Comparison of ENCODE assay signal across 18 cellular contexts in genomic region chr1:201678264-201679101, GRCh38.
DNase-seq lines count a peak whose midpoint lies in the region; ATAC-seq and TF ChIP-seq lines count a peak whose summit lies in the region.
"Had no signal": no experiment of that assay in that cellular context is flagged by ENCODE, and none has a peak within 500 bp of the region (broad histone marks: within the 10 kb centered on the region; RNA-seq: fewer than 3 reads in every experiment).

No MANE protein-coding gene starts in this region.

- H3K9me3 ChIP-seq in iPS-15b (ENCODE audit: control insufficient read depth, insufficient read depth, low read length): no peaks in the 10 kb centered on the region
- no peaks in the 10 kb centered on the region for H3K9me3 ChIP-seq in MG63
- H3K9me3 ChIP-seq in suprapubic skin: no peaks in the 10 kb centered on the region

- H3K36me3 Mint-ChIP-seq in natural killer cell treated with Interleukin-12 subunit alpha and Interleukin-12 subunit beta and Interleukin-15 and Interleukin-18, amount 100 ng/mL, for 72 hours: no peaks in the 10 kb centered on the region
- H3K36me3 Mint-ChIP-seq in natural killer cell (no peaks in the 10 kb centered on the region), WTC11 (peaks cover 6% of the 10 kb centered on the region), type B pancreatic cell (peaks cover 8% of the 10 kb centered on the region)
- H3K36me3 Mint-ChIP-seq: activated naive CD8-positive, alpha-beta T cell; CD8-positive, alpha-beta T cell had no signal

- 51% methylated on average over 9 of the region's 9 CpGs for WGBS in suprapubic skin

- H3K4me1 ChIP-seq in iPS-15b (ENCODE audit: control insufficient read depth, insufficient read depth, low read length): peaks cover 36% of the 10 kb centered on the region
- peaks cover 20% of the 10 kb centered on the region for H3K4me1 ChIP-seq in suprapubic skin

- CTCF ChIA-PET in WTC11 (lab: Charles Lee): interaction anchor here (0.6 to 2.5 kb wide), 10 partner anchors 23 to 242 kb away, joined by 3 to 11 read pairs (median 4); no protein-coding TSS in a partner anchor

- H3K27me3 ChIP-seq in iPS-15b (ENCODE audit: control insufficient read depth, insufficient read depth, low read length) (no peaks in the 10 kb centered on the region), MG63 (no peaks in the 10 kb centered on the region; the same call in 1 of the 2 replicates), suprapubic skin (no peaks in the 10 kb centered on the region)

- H3K36me3 ChIP-seq in iPS-15b (ENCODE audit: control insufficient read depth, insufficient read depth, low read length): no peaks in the 10 kb centered on the region
- peaks cover 55% of the 10 kb centered on the region for H3K36me3 ChIP-seq in MG63
- H3K36me3 ChIP-seq in suprapubic skin: no peaks in the 10 kb centered on the region

- no peak overlapping the region for H3K4me3 Mint-ChIP-seq in natural killer cell treated with Interleukin-12 subunit alpha and Interleukin-12 subunit beta and Interleukin-15 and Interleukin-18, amount 100 ng/mL, for 72 hours
- H3K4me3 Mint-ChIP-seq in natural killer cell (no peak overlapping the region), WTC11 (peak overlapping the region; percentile 38), type B pancreatic cell (peak overlapping the region; percentile 37)
- H3K4me3 Mint-ChIP-seq: activated naive CD8-positive, alpha-beta T cell; activated T-cell treated with anti-CD3 and anti-CD28 coated beads, Interleukin-2, amount 50 U/mL, for 4 hours; CD8-positive, alpha-beta T cell; neural crest cell had no signal

- H3K4me1 Mint-ChIP-seq in natural killer cell treated with Interleukin-12 subunit alpha and Interleukin-12 subunit beta and Interleukin-15 and Interleukin-18, amount 100 ng/mL, for 72 hours (ENCODE audit: low read depth in 2 of 2): no peaks in the 10 kb centered on the region
- no peaks in the 10 kb centered on the region for H3K4me1 Mint-ChIP-seq in natural killer cell
- peaks cover 77% of the 10 kb centered on the region for H3K4me1 Mint-ChIP-seq in WTC11
- H3K4me1 Mint-ChIP-seq in type B pancreatic cell (ENCODE audit: unreplicated experiment): peaks cover 58% of the 10 kb centered on the region

- no peak overlapping the region for H3K27ac ChIP-seq in suprapubic skin

- POLR2A ChIA-PET in WTC11 (lab: Charles Lee): interaction anchor here (0.6 to 1.6 kb wide), 3 partner anchors 28 to 1895 kb away, joined by 3 to 4 read pairs (median 3); no protein-coding TSS in a partner anchor

- no peak overlapping the region for H3K27ac Mint-ChIP-seq in natural killer cell treated with Interleukin-12 subunit alpha and Interleukin-12 subunit beta and Interleukin-15 and Interleukin-18, amount 100 ng/mL, for 72 hours
- H3K27ac Mint-ChIP-seq in natural killer cell: no peak overlapping the region
- H3K27ac Mint-ChIP-seq in WTC11: peak overlapping the region; percentile 73
- peak overlapping the region; percentile 31 for H3K27ac Mint-ChIP-seq in type B pancreatic cell
- H3K27ac Mint-ChIP-seq: activated naive CD8-positive, alpha-beta T cell; CD8-positive, alpha-beta T cell had no signal

- H3K4me3 ChIP-seq in iPS-15b (ENCODE audit: low read depth, low read length) (peak overlapping the region; percentile 21), MG63 (no peak overlapping the region), suprapubic skin (no peak overlapping the region)

- no peaks in the 10 kb centered on the region for H3K9me3 Mint-ChIP-seq in natural killer cell treated with Interleukin-12 subunit alpha and Interleukin-12 subunit beta and Interleukin-15 and Interleukin-18, amount 100 ng/mL, for 72 hours
- H3K9me3 Mint-ChIP-seq in natural killer cell (no peaks in the 10 kb centered on the region), WTC11 (peaks cover 3% of the 10 kb centered on the region), type B pancreatic cell (peaks cover 9% of the 10 kb centered on the region)
- H3K9me3 Mint-ChIP-seq: activated T-cell treated with anti-CD3 and anti-CD28 coated beads, Interleukin-2, amount 50 U/mL, for 4 hours; neural crest cell had no signal

- peaks cover 16 to 20% of the 10 kb centered on the region in 2 donors for H3K27me3 Mint-ChIP-seq in natural killer cell treated with Interleukin-12 subunit alpha and Interleukin-12 subunit beta and Interleukin-15 and Interleukin-18, amount 100 ng/mL, for 72 hours
- H3K27me3 Mint-ChIP-seq in natural killer cell (ENCODE audit: low read depth in 2 of 2) (peaks cover 4 to 12% of the 10 kb centered on the region in 2 donors), WTC11 (ENCODE audit: low read depth) (no peaks in the 10 kb centered on the region), type B pancreatic cell (no peaks in the 10 kb centered on the region)

- no peak for ATAC-seq in natural killer cell treated with Interleukin-12 subunit alpha and Interleukin-12 subunit beta and Interleukin-15 and Interleukin-18, amount 100 ng/mL, for 72 hours
- ATAC-seq in natural killer cell (no peak), WTC11 (peak; percentile 80)
- ATAC-seq: activated T-cell treated with anti-CD3 and anti-CD28 coated beads, Interleukin-2, amount 50 U/mL, for 4 hours; CD8-positive, alpha-beta T cell; Panc1 had no signal

- no peak overlapping the region for H3K9ac ChIP-seq in iPS-15b (ENCODE audit: low read depth, low read length)

- TF ChIP-seq POLR2A in suprapubic skin (IDR thresholded peaks at IDR 0.05): no peak

- TF ChIP-seq EP300 in suprapubic skin (IDR thresholded peaks at IDR 0.05): no peak

- intact Hi-C loops in natural killer cell (cut with micrococcal nuclease): no loop called here

- peak; percentile 45 for DNase-seq in natural killer cell treated with Interleukin-12 subunit alpha and Interleukin-12 subunit beta and Interleukin-15 and Interleukin-18, amount 100 ng/mL, for 72 hours (ENCODE audit: low spot score)
- no peak for DNase-seq in natural killer cell
- peak; percentile 57 for DNase-seq in WTC11 (ENCODE audit: low spot score)
- no peak for DNase-seq in type B pancreatic cell (ENCODE audit: extremely low spot score, unreplicated experiment)
- DNase-seq in MG63: no peak
- DNase-seq in NOMO-1 (lab: John Stamatoyannopoulos, UW; ENCODE audit: unreplicated experiment in 2 of 2): no peak
- no peak for DNase-seq in suprapubic skin (ENCODE audit: low spot score in 2 of 2)
- DNase-seq: activated CD4-positive, alpha-beta T cell treated with anti-CD3 and anti-CD28 coated beads, Interleukin-2, amount 50 U/mL, for 4 hours; activated T-cell treated with anti-CD3 and anti-CD28 coated beads, Interleukin-2, amount 50 U/mL, for 4 hours; CD8-positive, alpha-beta T cell; central memory CD4-positive, alpha-beta T cell; effector memory CD4-positive, alpha-beta T cell; NCI-H526 treated with DMSO at 0.1 percent for 48 hours; right cardiac atrium had no signal

- TF ChIP-seq CTCF in natural killer cell (IDR thresholded peaks at IDR 0.05): no peak
- TF ChIP-seq CTCF in WTC11 (IDR thresholded peaks at IDR 0.05): no peak
- no peak for TF ChIP-seq CTCF in type B pancreatic cell (conservative IDR thresholded peaks at IDR 0.05)
- TF ChIP-seq CTCF in suprapubic skin (IDR thresholded peaks at IDR 0.05): no peak

TF ChIP-seq in WTC11, 78 proteins besides CTCF, POLR2A, EP300 and RAD21:
- TF ChIP-seq TCF7 (CRISPR knock-in tag; IDR thresholded peaks at IDR 0.05; ENCODE audit: low read depth) (no peak), MYBL2 (CRISPR knock-in tag; IDR thresholded peaks at IDR 0.05) (no peak), JAZF1 (CRISPR knock-in tag; IDR thresholded peaks at IDR 0.05) (no peak), ZNF423 (CRISPR knock-in tag; IDR thresholded peaks at IDR 0.05) (peak; percentile 77), GTF2I (CRISPR knock-in tag; conservative IDR thresholded peaks at IDR 0.05) (peak; percentile 88)

Comparison
In these comparisons a context has a peak if more than half of its experiments do, and no peak if none do; other contexts are left out.
1. DNase-seq: peak in natural killer cell treated with Interleukin-12 subunit alpha and Interleukin-12 subunit beta and Interleukin-15 and Interleukin-18, amount 100 ng/mL, for 72 hours (single experiment) and WTC11 (single experiment); none in natural killer cell (single experiment), type B pancreatic cell (single experiment), MG63 (single experiment), NOMO-1 (0 of 2) and suprapubic skin (0 of 2).
2. H3K27ac Mint-ChIP-seq: peak in WTC11 (single experiment) and type B pancreatic cell (single experiment); none in natural killer cell treated with Interleukin-12 subunit alpha and Interleukin-12 subunit beta and Interleukin-15 and Interleukin-18, amount 100 ng/mL, for 72 hours (0 of 2) and natural killer cell (0 of 2).
3. H3K4me3 Mint-ChIP-seq: peak in WTC11 (single experiment) and type B pancreatic cell (single experiment); none in natural killer cell treated with Interleukin-12 subunit alpha and Interleukin-12 subunit beta and Interleukin-15 and Interleukin-18, amount 100 ng/mL, for 72 hours (single experiment) and natural killer cell (single experiment).